Comparison of ENCODE assay signal across 1 cellular context in genomic region chr17:2158011-2158410, GRCh38.
A peak's percentile ranks its signal among the peaks of the same experiment; 100 is the strongest.
TF ChIP-seq lines count a peak whose summit lies in the region.

No MANE protein-coding gene starts in this region.

TF ChIP-seq in HepG2, 621 proteins besides CTCF, POLR2A, EP300 and RAD21 (continued from another document and continues in another):
- no peak for TF ChIP-seq ZHX1 (CRISPR knock-in tag; IDR thresholded peaks at IDR 0.05; ENCODE audit: low read depth)
- TF ChIP-seq SOX5 (CRISPR knock-in tag; IDR thresholded peaks at IDR 0.05; ENCODE audit: borderline replicate concordance): peak; percentile 38; the same call in 1 of the 2 replicates
- TF ChIP-seq ATF7 (IDR thresholded peaks at IDR 0.05): no peak
- TF ChIP-seq ATF7 (CRISPR knock-in tag; IDR thresholded peaks at IDR 0.05): no peak
- no peak for TF ChIP-seq ZNF432 (CRISPR knock-in tag; IDR thresholded peaks at IDR 0.05; ENCODE audit: borderline replicate concordance)
- peak; percentile 68 for TF ChIP-seq RARA (CRISPR knock-in tag; IDR thresholded peaks at IDR 0.05)
- no peak for TF ChIP-seq THAP9 (CRISPR knock-in tag; IDR thresholded peaks at IDR 0.05; ENCODE audit: borderline replicate concordance)
- TF ChIP-seq ZBTB44 (CRISPR knock-in tag; IDR thresholded peaks at IDR 0.05): no peak
- TF ChIP-seq RXRB (CRISPR knock-in tag; IDR thresholded peaks at IDR 0.05; ENCODE audit: borderline replicate concordance): peak; percentile 65
- no peak for TF ChIP-seq HMGXB3 (CRISPR knock-in tag; IDR thresholded peaks at IDR 0.05; ENCODE audit: borderline replicate concordance)
- no peak for TF ChIP-seq REST (IDR thresholded peaks at IDR 0.05; ENCODE audit: borderline replicate concordance in 1 of 2, low read depth in 1 of 2, low read length in 2 of 2)
- peak; percentile 54; the same call in 1 of the 2 replicates for TF ChIP-seq HIVEP1 (CRISPR knock-in tag; IDR thresholded peaks at IDR 0.05)
- TF ChIP-seq HDAC1 (CRISPR knock-in tag; IDR thresholded peaks at IDR 0.05): no peak
- TF ChIP-seq MAF1 (CRISPR knock-in tag; IDR thresholded peaks at IDR 0.05; ENCODE audit: borderline replicate concordance): no peak
- no peak for TF ChIP-seq ZFP1 (CRISPR knock-in tag; IDR thresholded peaks at IDR 0.05)
- TF ChIP-seq WIZ (CRISPR knock-in tag; IDR thresholded peaks at IDR 0.05): no peak
- TF ChIP-seq ZNF44 (CRISPR knock-in tag; IDR thresholded peaks at IDR 0.05): no peak
- no peak for TF ChIP-seq BRF2 (CRISPR knock-in tag; IDR thresholded peaks at IDR 0.05)
- no peak for TF ChIP-seq XBP1 (CRISPR knock-in tag; IDR thresholded peaks at IDR 0.05)
- no peak for TF ChIP-seq MBNL3 (CRISPR knock-in tag; conservative IDR thresholded peaks at IDR 0.05)
- TF ChIP-seq LRRFIP1 (CRISPR knock-in tag; conservative IDR thresholded peaks at IDR 0.05): no peak
- no peak for TF ChIP-seq ZNF512 (CRISPR knock-in tag; IDR thresholded peaks at IDR 0.05)
- no peak for TF ChIP-seq NCOA2 (CRISPR knock-in tag; IDR thresholded peaks at IDR 0.05)
- no peak for TF ChIP-seq ARID4A (CRISPR knock-in tag; IDR thresholded peaks at IDR 0.05; ENCODE audit: borderline replicate concordance)
- no peak for TF ChIP-seq RFX3 (CRISPR knock-in tag; IDR thresholded peaks at IDR 0.05)
- TF ChIP-seq MED13 (CRISPR knock-in tag; IDR thresholded peaks at IDR 0.05): no peak
- no peak for TF ChIP-seq POLR2AphosphoS2 (IDR thresholded peaks at IDR 0.05; ENCODE audit: low read depth, low read length)
